Comparison of ENCODE assay signal across 8 cellular contexts in the genomic region with DNA sequence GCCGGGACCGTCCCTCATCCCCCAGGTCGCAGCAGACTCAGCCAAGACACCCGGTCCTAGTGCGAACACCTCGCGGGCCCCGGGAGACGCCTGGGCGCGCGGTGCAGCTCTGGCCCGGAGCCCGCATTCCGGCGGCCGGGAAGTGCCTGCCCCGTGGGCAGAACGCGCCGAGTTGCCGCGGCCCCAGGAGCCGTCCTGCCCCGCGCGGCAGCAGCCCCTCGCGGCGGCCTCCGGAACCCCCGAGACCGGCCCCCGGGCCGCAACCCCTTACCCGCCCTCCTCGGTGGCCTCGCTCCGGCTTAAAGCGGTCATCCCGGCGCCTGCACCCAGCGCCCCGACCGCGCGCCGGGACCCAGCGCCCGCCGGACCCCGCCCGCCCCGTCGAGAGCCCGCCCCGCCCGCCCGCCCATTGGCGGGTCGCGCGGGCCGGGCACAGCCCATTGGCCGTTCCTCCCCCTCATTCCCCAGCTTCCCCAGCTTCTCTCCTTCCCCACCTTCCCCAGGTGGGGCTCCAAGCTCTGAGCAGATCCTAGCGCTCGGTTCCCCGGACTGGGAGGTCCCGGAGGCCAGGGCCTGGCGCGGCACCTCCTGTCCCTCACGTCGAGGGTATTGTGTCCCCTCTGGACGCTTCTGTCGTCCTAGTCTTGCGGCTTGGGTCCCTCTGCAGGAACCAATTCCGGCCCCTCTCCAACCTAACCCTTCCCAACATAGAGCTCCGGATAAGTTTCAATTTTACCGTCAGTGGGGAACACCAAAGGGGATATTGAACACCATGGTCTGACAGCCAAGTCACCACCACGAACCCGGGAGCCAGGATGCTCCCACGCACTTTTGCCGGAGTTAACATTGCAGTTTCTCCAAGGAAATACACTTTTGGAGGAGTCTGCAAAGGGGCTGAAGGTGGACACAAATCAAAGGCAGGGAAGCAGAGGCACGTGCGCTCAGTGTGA. TPM values are rescaled to one million over a fixed set of nuclear protein-coding genes. Genes with fewer than 3 reads are reported as not detected.
DNase-seq lines count a peak whose midpoint lies in the region; ATAC-seq and TF ChIP-seq lines count a peak whose summit lies in the region.

A gene (minus strand): TSS at position 328 of the 950 bp plus-strand sequence.

- intact Hi-C loops in CD4-positive, alpha-beta T cell (cut with DNase I, micrococcal nuclease) = loop anchor here (5.0 to 10.0 kb wide), 2 partner anchors 75 to 337 kb away; a partner anchor contains a TSS
- intact Hi-C loops in HCT116 (cut with micrococcal nuclease) = no loop called here
- intact Hi-C loops in tibial artery (cut with DNase I; ENCODE audit: low total_unique reads) = no loop called here

- no peak within 1 kb of the TSS for H2AFZ ChIP-seq in HCT116 (ENCODE audit: low read depth, low read length, poor library complexity, severe bottlenecking)

- no peak for TF ChIP-seq CTCF in CD4-positive, alpha-beta T cell (IDR thresholded peaks at IDR 0.05)
- TF ChIP-seq CTCF in HCT116 (IDR thresholded peaks at IDR 0.05 in 2 of 3, conservative IDR thresholded peaks at IDR 0.05 in 1 of 3; ENCODE audit: borderline replicate concordance in 1 of 3, insufficient read depth in 1 of 3, low read depth in 2 of 3, low read length in 2 of 3) (no peak), WI38 (IDR thresholded peaks at IDR 0.05; ENCODE audit: low read depth, low read length) (no peak), epithelial cell of esophagus (IDR thresholded peaks at IDR 0.05; ENCODE audit: insufficient read depth, low read depth, low read length, missing control alignments) (no peak), tibial artery (IDR thresholded peaks at IDR 0.05) (no peak)

- CTCF ChIA-PET in CD4-positive, alpha-beta T cell (lab: Charles Lee) = no interaction called here
- CTCF ChIA-PET in HCT116 (lab: Charles Lee) (interaction anchor here (0.6 to 1.5 kb wide), 4 partner anchors 8 to 76 kb away, joined by 3 to 12 read pairs (median 4); no protein-coding TSS in a partner anchor), HEK293T (lab: Yijun Ruan, JAX) (interaction anchor here (0.7 to 1.5 kb wide), 4 partner anchors 12 to 116 kb away, joined by 3 to 4 read pairs (median 4); no protein-coding TSS in a partner anchor)

- H3K79me2 ChIP-seq in HCT116 (ENCODE audit: insufficient read depth, low read length) = peaks cover 6% of the 10 kb centered on the region; the same call in 1 of the 2 replicates

- POLR2A ChIA-PET in CD4-positive, alpha-beta T cell (lab: Charles Lee) = interaction anchor here (5.9 kb wide), 1 partner anchor 29 kb away, joined by 29 read pairs; no protein-coding TSS in a partner anchor
- POLR2A ChIA-PET in HCT116 (lab: Charles Lee) = interaction anchor here (0.7 to 1.4 kb wide), 5 partner anchors 9 to 90 kb away, joined by 3 to 9 read pairs (median 4); a partner anchor contains a TSS
- POLR2A ChIA-PET in HEK293T (lab: Yijun Ruan, JAX) = interaction anchor here (4.8 kb wide), 1 partner anchor 33 kb away, joined by 30 read pairs; a partner anchor contains a TSS

- peaks cover 9% of the 10 kb centered on the region for H3K4me1 Mint-ChIP-seq in CD4-positive, alpha-beta T cell (ENCODE audit: low read depth)

- no peaks in the 10 kb centered on the region for H3K9me3 ChIP-seq in CD4-positive, alpha-beta T cell (ENCODE audit: control insufficient read depth, low read length)
- H3K9me3 ChIP-seq in HCT116 (ENCODE audit: control insufficient read depth in 1 of 2, insufficient read depth in 1 of 2, low read depth in 1 of 2, low read length in 2 of 2) (no peaks in the 10 kb centered on the region), tibial artery (no peaks in the 10 kb centered on the region)

- H3K4me1 ChIP-seq in HCT116 (ENCODE audit: control insufficient read depth in 1 of 2, insufficient read depth in 2 of 2, low read length in 2 of 2) = peaks cover 5 to 32% of the 10 kb centered on the region in 2 experiments; a peak in 3 of 4 replicates
- H3K4me1 ChIP-seq in tibial artery = peaks cover 0 to 13% (median 5%) of the 10 kb centered on the region in 4 donors

- no peak within 1 kb of the TSS for H3K27ac ChIP-seq in CD4-positive, alpha-beta T cell (ENCODE audit: low read depth, low read length)
- peak within 1 kb of the TSS; percentile 63 for H3K27ac ChIP-seq in HCT116 (ENCODE audit: low read depth, low read length)
- H3K27ac ChIP-seq in tibial artery = no peak within 1 kb of the TSS

- H3K4me3 Mint-ChIP-seq in CD4-positive, alpha-beta T cell = peak within 1 kb of the TSS; percentile 56

- peaks cover 47% of the 10 kb centered on the region for H3K36me3 Mint-ChIP-seq in CD4-positive, alpha-beta T cell (ENCODE audit: low read depth)

- no peak within 1 kb of the TSS for H3K27ac Mint-ChIP-seq in CD4-positive, alpha-beta T cell

- peak; percentile 39 for TF ChIP-seq POLR2A in HCT116 (IDR thresholded peaks at IDR 0.05; ENCODE audit: borderline replicate concordance, extremely low read depth, insufficient read depth, insufficient read length)

- no peaks in the 10 kb centered on the region for H3K9me2 ChIP-seq in HCT116 (ENCODE audit: insufficient read depth)

- H3K4me3 ChIP-seq in HCT116 (replicated peaks in 1 of 2; ENCODE audit: low read depth in 1 of 2, low read length in 2 of 2) = peak within 1 kb of the TSS; percentile 64 to 78
- H3K4me3 ChIP-seq in WI38 (ENCODE audit: low read depth, low read length) = peak within 1 kb of the TSS; percentile 29; the same call in 1 of the 2 replicates
- peak within 1 kb of the TSS; percentile 56 for H3K4me3 ChIP-seq in epithelial cell of esophagus (ENCODE audit: low read length)
- H3K4me3 ChIP-seq in tibial artery = peak within 1 kb of the TSS; percentile 48 to 59

- peaks cover 14% of the 10 kb centered on the region for H3K27me3 ChIP-seq in CD4-positive, alpha-beta T cell (ENCODE audit: control insufficient read depth, insufficient read depth, low read length)
- no peaks in the 10 kb centered on the region for H3K27me3 ChIP-seq in HCT116 (ENCODE audit: insufficient read depth, low read length)
- peaks cover 0 to 4% of the 10 kb centered on the region in 2 donors for H3K27me3 ChIP-seq in tibial artery

- H3K27me3 Mint-ChIP-seq in CD4-positive, alpha-beta T cell = peaks cover 27% of the 10 kb centered on the region

- no TSS peak for BruUV-seq in HCT116 (replicated peaks; lab: Mats Ljungman, UMichigan)

- H3K4me2 ChIP-seq in HCT116 (ENCODE audit: low read length) = peak within 1 kb of the TSS; percentile 93

- peak; percentile 30 for ATAC-seq in CD4-positive, alpha-beta T cell (ENCODE audit: poor library complexity)
- peak; percentile 86 for ATAC-seq in HCT116

- peak within 1 kb of the TSS; percentile 74 for H3K9ac ChIP-seq in HCT116 (ENCODE audit: low read length)

- DNase-seq in CD4-positive, alpha-beta T cell = no peak
- DNase-seq in HCT116 (ENCODE audit: low read depth, low spot score) (peak; percentile 61), epithelial cell of esophagus (ENCODE audit: low read depth) (peak; percentile 82), myocyte (ENCODE audit: low read depth) (peak; percentile 45), tibial artery (no peak), 8988T (no peak), HEK293T (ENCODE audit: extremely low spot score) (no peak)

- H4K20me1 ChIP-seq in HCT116 (ENCODE audit: insufficient read depth) = peaks cover 21% of the 10 kb centered on the region; the same call in 1 of the 2 replicates

- H3K36me3 ChIP-seq in HCT116 (ENCODE audit: control insufficient read depth in 1 of 2, insufficient read depth in 2 of 2, low read length in 2 of 2) = peaks cover 22 to 34% of the 10 kb centered on the region in 2 experiments; a peak in 3 of 4 replicates
- peaks cover 30 to 44% (median 32%) of the 10 kb centered on the region in 3 donors for H3K36me3 ChIP-seq in tibial artery

- RAD21 ChIA-PET in HCT116 (lab: Charles Lee; ENCODE audit: low non-redundant PET in 1 of 2, low total read pairs in 2 of 2, uncharacterized antibody in 2 of 2, unreplicated experiment in 2 of 2) = interaction anchor here (0.6 to 1.4 kb wide), 3 partner anchors 29 to 454 kb away, joined by 3 to 9 read pairs (median 6); no protein-coding TSS in a partner anchor

- H3K9me3 Mint-ChIP-seq in CD4-positive, alpha-beta T cell = no peaks in the 10 kb centered on the region

- no peak for TF ChIP-seq RAD21 in HCT116 (IDR thresholded peaks at IDR 0.05; ENCODE audit: low read depth)

TF ChIP-seq in HCT116, 20 proteins besides CTCF, POLR2A, EP300 and RAD21 (continues in another document):
- TF ChIP-seq JUND (IDR thresholded peaks at IDR 0.05) (peak; percentile 51; the same call in 1 of the 2 replicates), EZH2phosphoT487 (IDR thresholded peaks at IDR 0.05; ENCODE audit: borderline replicate concordance) (no peak)

TF ChIP-seq in HEK293T, 16 proteins besides CTCF, POLR2A, EP300 and RAD21:
- TF ChIP-seq BHLHE40 (IDR thresholded peaks at IDR 0.05; ENCODE audit: borderline replicate concordance) (no peak), SP1 (IDR thresholded peaks at IDR 0.05) (no peak), ZNF384 (IDR thresholded peaks at IDR 0.05) (no peak), L3MBTL2 (conservative IDR thresholded peaks at IDR 0.05) (no peak), TARDBP (IDR thresholded peaks at IDR 0.05) (no peak), ARNT (IDR thresholded peaks at IDR 0.05) (no peak), FOXK2 (IDR thresholded peaks at IDR 0.05) (no peak), CTBP1 (IDR thresholded peaks at IDR 0.05; ENCODE audit: borderline replicate concordance) (no peak), FOXA1 (IDR thresholded peaks at IDR 0.05) (no peak), ELF4 (IDR thresholded peaks at IDR 0.05) (no peak), SUZ12 (IDR thresholded peaks at IDR 0.05) (no peak), NFRKB (IDR thresholded peaks at IDR 0.05) (no peak), LEF1 (IDR thresholded peaks at IDR 0.05; ENCODE audit: borderline replicate concordance) (no peak), FOXM1 (IDR thresholded peaks at IDR 0.05; ENCODE audit: borderline replicate concordance) (no peak), HDGF (IDR thresholded peaks at IDR 0.05; ENCODE audit: borderline replicate concordance) (no peak)
- TF ChIP-seq, protein P1, sequence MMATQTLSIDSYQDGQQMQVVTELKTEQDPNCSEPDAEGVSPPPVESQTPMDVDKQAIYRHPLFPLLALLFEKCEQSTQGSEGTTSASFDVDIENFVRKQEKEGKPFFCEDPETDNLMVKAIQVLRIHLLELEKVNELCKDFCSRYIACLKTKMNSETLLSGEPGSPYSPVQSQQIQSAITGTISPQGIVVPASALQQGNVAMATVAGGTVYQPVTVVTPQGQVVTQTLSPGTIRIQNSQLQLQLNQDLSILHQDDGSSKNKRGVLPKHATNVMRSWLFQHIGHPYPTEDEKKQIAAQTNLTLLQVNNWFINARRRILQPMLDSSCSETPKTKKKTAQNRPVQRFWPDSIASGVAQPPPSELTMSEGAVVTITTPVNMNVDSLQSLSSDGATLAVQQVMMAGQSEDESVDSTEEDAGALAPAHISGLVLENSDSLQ (IDR thresholded peaks at IDR 0.05) = no peak

RNA-seq across cellular contexts. Expression of the gene that starts here (rescaled TPM):
- total RNA-seq in CD4-positive, alpha-beta T cell = not detected
- 8.0 TPM for total RNA-seq in HCT116 (2021; ENCODE audit: unreplicated experiment)
- polyA plus RNA-seq in HCT116 (2012) = 2.9 and 3.8 TPM in 2 replicates
- total RNA-seq in myocyte = not detected in 2 replicates
- 0.10 TPM for polyA plus RNA-seq in myocyte (2012)

Comparison
In these comparisons a context has a peak if more than half of its experiments do, and no peak if none do; other contexts are left out.
1. Peak in ATAC-seq in CD4-positive, alpha-beta T cell; RNA of the gene not detected or under 1 TPM.
2. Peak in DNase-seq in myocyte; RNA of the gene not detected or under 1 TPM.
3. DNase-seq: peak in HCT116 (single experiment) and epithelial cell of esophagus (single experiment); none in CD4-positive, alpha-beta T cell (0 of 10), tibial artery (0 of 2), 8988T (single experiment) and HEK293T (single experiment).
4. intact Hi-C loops: an anchor here in CD4-positive, alpha-beta T cell (5.0 to 10.0 kb wide); none called in HCT116 and tibial artery.
5. Peak in every context shown above with its lines, with median percentiles within 50 percentile points of each other: H3K4me3 ChIP-seq.